In genomic region chr6:6655805-6656251, GRCh38 we compare ENCODE assay signal across 11 cellular contexts.
DNase-seq lines count a peak whose midpoint lies in the region; ATAC-seq, FAIRE-seq and TF ChIP-seq lines count a peak whose summit lies in the region.
"Had no signal": no experiment of that assay in that cellular context is flagged by ENCODE, and none has a peak within 500 bp of the region (broad histone marks: within the 10 kb centered on the region; RNA-seq: fewer than 3 reads in every experiment).

No MANE protein-coding gene starts in this region.

- DNase-seq in CD8-positive, alpha-beta T cell, result peak in 1 of 7 experiments; percentile 17
- DNase-seq in GM19239 (ENCODE audit: insufficient read length, low spot score) (no peak), H4 (ENCODE audit: low spot score) (no peak), NCI-H526 treated with DMSO at 0.1 percent for 48 hours (lab: John Stamatoyannopoulos, UW) (no peak), mesenchymal stem cell (no peak)
- no peak for DNase-seq in activated T-helper 1 cell treated with anti-CD3 and anti-CD28 coated beads, Interleukin-12 subunit alpha, Interleukin-12 subunit beta, Interleukin-2, Interleukin-4 antibody, amounts not matched to agents 30 ng/mL and 10 ng/mL and 1 ng/mL, durations not matched to agents 14 hours and 24 hours and 36 hours (ENCODE audit: low spot score)
- no peak for DNase-seq in effector memory CD8-positive, alpha-beta T cell
- DNase-seq: Caco-2, Karpas-422 had no signal

- no peak overlapping the region for H4K8ac ChIP-seq in mesenchymal stem cell (ENCODE audit: low read length)

- H3K27me3 ChIP-seq in CD8-positive, alpha-beta T cell (ENCODE audit: insufficient read depth, low read length), result no peaks in the 10 kb centered on the region
- peaks cover 3 to 11% of the 10 kb centered on the region in 2 experiments for H3K27me3 ChIP-seq in mesenchymal stem cell (ENCODE audit: control insufficient read depth in 1 of 2, insufficient read depth in 1 of 2, low read length in 2 of 2)

- H3K79me1 ChIP-seq in mesenchymal stem cell (replicated peaks; ENCODE audit: low read length, poor library complexity, severe bottlenecking), result no peaks in the 10 kb centered on the region

- no peak overlapping the region for H3K27ac ChIP-seq in CD8-positive, alpha-beta T cell (ENCODE audit: low read depth, low read length)
- no peak overlapping the region for H3K27ac ChIP-seq in mesenchymal stem cell (ENCODE audit: low read length, poor library complexity, severe bottlenecking)

- H3K9me3 Mint-ChIP-seq in CD8-positive, alpha-beta T cell, result no peaks in the 10 kb centered on the region
- no peaks in the 10 kb centered on the region for H3K9me3 Mint-ChIP-seq in activated T-helper 1 cell treated with anti-CD3 and anti-CD28 coated beads, Interleukin-12 subunit alpha, Interleukin-12 subunit beta, Interleukin-2, Interleukin-4 antibody, amounts not matched to agents 30 ng/mL and 10 ng/mL and 1 ng/mL, durations not matched to agents 14 hours and 24 hours and 36 hours
- no peaks in the 10 kb centered on the region for H3K9me3 Mint-ChIP-seq in nephron
- H3K9me3 Mint-ChIP-seq in effector memory CD8-positive, alpha-beta T cell, result no peaks in the 10 kb centered on the region

- H2BK5ac ChIP-seq in mesenchymal stem cell (ENCODE audit: low read depth, low read length, poor library complexity, severe bottlenecking), result no peak overlapping the region

- H2BK120ac ChIP-seq in mesenchymal stem cell (ENCODE audit: low read depth, low read length), result no peak overlapping the region

- no peak for TF ChIP-seq CTCF in CD8-positive, alpha-beta T cell (IDR thresholded peaks at IDR 0.05)
- no peak for TF ChIP-seq CTCF in nephron (IDR thresholded peaks at IDR 0.05; ENCODE audit: unreplicated experiment in 3 of 3)

- no peak overlapping the region for H3K4me2 ChIP-seq in mesenchymal stem cell (ENCODE audit: low read length, poor library complexity, severe bottlenecking)

- CTCF ChIA-PET in CD8-positive, alpha-beta T cell (lab: Charles Lee), result interaction anchor here (1.3 to 1.5 kb wide), 2 partner anchors 99 to 109 kb away, joined by 3 to 5 read pairs; no protein-coding TSS in a partner anchor

- POLR2A ChIA-PET in CD8-positive, alpha-beta T cell (lab: Charles Lee), result no interaction called here

- intact Hi-C loops in CD8-positive, alpha-beta T cell (cut with DNase I, micrococcal nuclease), result loop anchor here (2.0 to 10.0 kb wide), 4 partner anchors 45 to 449 kb away; partner anchors contain the start of gene RREB1 (in 1 of the 2)
- intact Hi-C loops in activated T-helper 1 cell treated with anti-CD3 and anti-CD28 coated beads, Interleukin-12 subunit alpha, Interleukin-12 subunit beta, Interleukin-2, Interleukin-4 antibody, amounts not matched to agents 30 ng/mL and 10 ng/mL and 1 ng/mL, durations not matched to agents 14 hours and 24 hours and 36 hours (cut with micrococcal nuclease), result loop anchor here (1.0 to 10.0 kb wide), 6 partner anchors 13 to 1409 kb away; partner anchors contain the start of gene BLOC1S5

- no peaks in the 10 kb centered on the region for H3K36me3 Mint-ChIP-seq in CD8-positive, alpha-beta T cell
- peaks cover 11% of the 10 kb centered on the region for H3K36me3 Mint-ChIP-seq in activated T-helper 1 cell treated with anti-CD3 and anti-CD28 coated beads, Interleukin-12 subunit alpha, Interleukin-12 subunit beta, Interleukin-2, Interleukin-4 antibody, amounts not matched to agents 30 ng/mL and 10 ng/mL and 1 ng/mL, durations not matched to agents 14 hours and 24 hours and 36 hours (ENCODE audit: low read depth)
- H3K36me3 Mint-ChIP-seq in nephron (ENCODE audit: low read depth), result no peaks in the 10 kb centered on the region
- H3K36me3 Mint-ChIP-seq in effector memory CD8-positive, alpha-beta T cell (ENCODE audit: insufficient read depth), result peaks cover 2% of the 10 kb centered on the region

- H3K4me1 Mint-ChIP-seq in CD8-positive, alpha-beta T cell (ENCODE audit: low read depth), result peaks cover 79% of the 10 kb centered on the region
- H3K4me1 Mint-ChIP-seq in activated T-helper 1 cell treated with anti-CD3 and anti-CD28 coated beads, Interleukin-12 subunit alpha, Interleukin-12 subunit beta, Interleukin-2, Interleukin-4 antibody, amounts not matched to agents 30 ng/mL and 10 ng/mL and 1 ng/mL, durations not matched to agents 14 hours and 24 hours and 36 hours (ENCODE audit: low read depth), result peaks cover 84% of the 10 kb centered on the region
- peaks cover 44% of the 10 kb centered on the region for H3K4me1 Mint-ChIP-seq in nephron
- H3K4me1 Mint-ChIP-seq in effector memory CD8-positive, alpha-beta T cell (ENCODE audit: low read depth in 2 of 2), result peaks cover 18% of the 10 kb centered on the region in 2 donors

- H3K4me3 Mint-ChIP-seq in CD8-positive, alpha-beta T cell, result no peak overlapping the region
- H3K4me3 Mint-ChIP-seq in activated T-helper 1 cell treated with anti-CD3 and anti-CD28 coated beads, Interleukin-12 subunit alpha, Interleukin-12 subunit beta, Interleukin-2, Interleukin-4 antibody, amounts not matched to agents 30 ng/mL and 10 ng/mL and 1 ng/mL, durations not matched to agents 14 hours and 24 hours and 36 hours, result peak overlapping the region; percentile 56
- H3K4me3 Mint-ChIP-seq in nephron, result no peak overlapping the region
- H3K4me3 Mint-ChIP-seq in effector memory CD8-positive, alpha-beta T cell, result peak overlapping the region in 1 of 2 donors; percentile 13

- no peak overlapping the region for H3K4me3 ChIP-seq in CD8-positive, alpha-beta T cell (ENCODE audit: low read depth, low read length)
- H3K4me3 ChIP-seq in mesenchymal stem cell (ENCODE audit: insufficient read depth in 1 of 2, low read depth in 1 of 2, low read length in 2 of 2), result no peak overlapping the region
- H3K4me3 ChIP-seq: lung had no signal

- H2BK15ac ChIP-seq in mesenchymal stem cell (ENCODE audit: low read depth, poor library complexity, severe bottlenecking), result no peak overlapping the region

- no peak overlapping the region for H2AK5ac ChIP-seq in mesenchymal stem cell (ENCODE audit: low read length, severe bottlenecking)

- H3K27ac Mint-ChIP-seq in CD8-positive, alpha-beta T cell, result peak overlapping the region; percentile 39
- peak overlapping the region; percentile 100 for H3K27ac Mint-ChIP-seq in activated T-helper 1 cell treated with anti-CD3 and anti-CD28 coated beads, Interleukin-12 subunit alpha, Interleukin-12 subunit beta, Interleukin-2, Interleukin-4 antibody, amounts not matched to agents 30 ng/mL and 10 ng/mL and 1 ng/mL, durations not matched to agents 14 hours and 24 hours and 36 hours
- peak overlapping the region; percentile 27 to 81 (median 76) for H3K27ac Mint-ChIP-seq in nephron
- no peak overlapping the region for H3K27ac Mint-ChIP-seq in effector memory CD8-positive, alpha-beta T cell

- no peaks in the 10 kb centered on the region for H3K36me3 ChIP-seq in CD8-positive, alpha-beta T cell (ENCODE audit: insufficient read depth, low read length)
- no peaks in the 10 kb centered on the region for H3K36me3 ChIP-seq in mesenchymal stem cell (ENCODE audit: control insufficient read depth in 1 of 2, insufficient read depth in 2 of 2, low read depth in 1 of 2, low read length in 2 of 2)

- no peaks in the 10 kb centered on the region for H3K9me3 ChIP-seq in CD8-positive, alpha-beta T cell (ENCODE audit: low read length)
- peaks cover 2% of the 10 kb centered on the region for H3K9me3 ChIP-seq in mesenchymal stem cell (ENCODE audit: control insufficient read depth, low read length)
- H3K9me3 ChIP-seq: Caco-2 had no signal

- H3K23ac ChIP-seq in mesenchymal stem cell (ENCODE audit: low read length in 2 of 2), result no peak overlapping the region

- H3K14ac ChIP-seq in mesenchymal stem cell (ENCODE audit: low read length in 2 of 2), result no peak overlapping the region

- no peak overlapping the region for H2AFZ ChIP-seq in mesenchymal stem cell (ENCODE audit: low read depth, low read length)

- H3K9ac ChIP-seq in mesenchymal stem cell (ENCODE audit: low read length), result no peak overlapping the region

- no peaks in the 10 kb centered on the region for H3K27me3 Mint-ChIP-seq in CD8-positive, alpha-beta T cell (ENCODE audit: low read depth)
- no peaks in the 10 kb centered on the region for H3K27me3 Mint-ChIP-seq in activated T-helper 1 cell treated with anti-CD3 and anti-CD28 coated beads, Interleukin-12 subunit alpha, Interleukin-12 subunit beta, Interleukin-2, Interleukin-4 antibody, amounts not matched to agents 30 ng/mL and 10 ng/mL and 1 ng/mL, durations not matched to agents 14 hours and 24 hours and 36 hours (ENCODE audit: insufficient read depth)
- peaks cover 9% of the 10 kb centered on the region for H3K27me3 Mint-ChIP-seq in nephron (ENCODE audit: low read depth)
- peaks cover 6 to 8% of the 10 kb centered on the region in 2 donors for H3K27me3 Mint-ChIP-seq in effector memory CD8-positive, alpha-beta T cell

- peak; percentile 23 for FAIRE-seq in GM19239 (lab: Jason Lieb, UNC)

- 94% methylated on average over 6 of the region's 9 CpGs for WGBS in mesenchymal stem cell

- peaks cover 67% of the 10 kb centered on the region for H3K4me1 ChIP-seq in CD8-positive, alpha-beta T cell (ENCODE audit: insufficient read depth, low read length)
- H3K4me1 ChIP-seq in mesenchymal stem cell (ENCODE audit: control insufficient read depth, insufficient read depth, low read depth, low read length), result no peaks in the 10 kb centered on the region
- H3K4me1 ChIP-seq: Caco-2 had no signal

- no peak overlapping the region for H2BK12ac ChIP-seq in mesenchymal stem cell (ENCODE audit: low read length in 2 of 2)

- H3K4ac ChIP-seq in mesenchymal stem cell (ENCODE audit: low read depth in 1 of 2, low read length in 2 of 2), result no peak overlapping the region

- H4K91ac ChIP-seq in mesenchymal stem cell (ENCODE audit: low read length), result no peak overlapping the region

- ATAC-seq in CD8-positive, alpha-beta T cell, result no peak
- no peak for ATAC-seq in effector memory CD8-positive, alpha-beta T cell (replicated peaks)

- H3K18ac ChIP-seq in mesenchymal stem cell (ENCODE audit: low read depth in 1 of 2, low read length in 2 of 2), result no peak overlapping the region

Comparison
In these comparisons a context has a peak if more than half of its experiments do, and no peak if none do; other contexts are left out.
1. H3K27ac Mint-ChIP-seq: peak in CD8-positive, alpha-beta T cell (single experiment), activated T-helper 1 cell treated with anti-CD3 and anti-CD28 coated beads, Interleukin-12 subunit alpha, Interleukin-12 subunit beta, Interleukin-2, Interleukin-4 antibody, amounts not matched to agents 30 ng/mL and 10 ng/mL and 1 ng/mL, durations not matched to agents 14 hours and 24 hours and 36 hours (single experiment) and nephron (3 of 3); none in effector memory CD8-positive, alpha-beta T cell (0 of 2).